Comparison of ENCODE assay signal across 8 cellular contexts in the genomic region with DNA sequence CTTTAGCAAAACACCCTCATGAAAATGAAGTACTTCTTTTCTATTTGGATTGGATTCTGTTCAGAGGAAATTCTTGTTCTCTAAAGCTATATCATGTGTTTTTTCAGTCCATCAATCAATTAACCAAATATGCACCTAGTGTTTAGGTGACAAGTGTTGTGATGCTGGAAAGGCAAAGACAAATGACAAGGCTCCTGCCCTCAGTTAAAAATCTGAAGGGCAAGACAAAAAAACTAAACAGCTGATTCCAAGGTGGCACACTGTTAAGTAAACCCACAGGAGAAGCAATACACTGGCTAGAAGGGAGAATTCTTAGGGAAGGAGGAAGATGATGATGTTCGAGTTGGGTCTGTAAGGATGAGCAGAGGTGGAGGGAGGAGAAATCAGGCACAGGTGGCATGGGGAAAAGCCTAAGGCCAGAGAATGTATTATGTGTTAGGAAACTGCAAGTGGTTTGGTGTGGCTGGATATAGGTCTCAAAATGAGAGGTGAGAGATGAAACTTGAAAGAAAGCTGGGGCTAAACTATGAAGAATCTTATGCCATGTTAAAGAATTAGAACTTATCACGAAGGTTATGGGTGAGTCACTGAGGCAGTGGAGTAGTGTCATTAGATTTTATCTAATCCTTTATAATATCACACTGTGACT. TPM values are rescaled to one million over a fixed set of nuclear protein-coding genes. Genes with fewer than 3 reads are reported as not detected.
DNase-seq lines count a peak whose midpoint lies in the region; ATAC-seq and TF ChIP-seq lines count a peak whose summit lies in the region.

No MANE protein-coding gene starts in this region.

- no peak for TF ChIP-seq POLR2A in stomach (IDR thresholded peaks at IDR 0.05)

- no peak for TF ChIP-seq EP300 in stomach (IDR thresholded peaks at IDR 0.05)

- H3K4me1 ChIP-seq in stomach: peaks cover 4 to 23% (median 4%) of the 10 kb centered on the region in 4 donors

- H3K4me3 ChIP-seq in stomach: no peak overlapping the region

- H3K27me3 ChIP-seq in stomach: no peaks in the 10 kb centered on the region

- intact Hi-C loops in stomach (cut with DNase I; ENCODE audit: low total_unique reads): no loop called here

- no peaks in the 10 kb centered on the region for H3K36me3 ChIP-seq in stomach

- peak; percentile 72 for DNase-seq in activated CD8-positive, alpha-beta memory T cell treated with anti-CD3 and anti-CD28 coated beads for 24 hours
- no peak for DNase-seq in activated CD8-positive, alpha-beta memory T cell treated with anti-CD3 and anti-CD28 coated beads, Interleukin-2, amount 50 U/mL, for 4 hours
- peak; percentile 44 for DNase-seq in activated CD4-positive, alpha-beta T cell treated with anti-CD3 and anti-CD28 coated beads for 48 hours
- peak in 2 of 3 experiments; percentile 12 to 16 for DNase-seq in stimulated activated CD4-positive, alpha-beta T cell treated with anti-CD3 and anti-CD28 coated beads, TNF-alpha, amount 100 ng/mL, for 24 hours (ENCODE audit: low read depth in 3 of 3)
- DNase-seq in stomach: no peak
- DNase-seq in NCI-H345 (lab: John Stamatoyannopoulos, UW): no peak
- DNase-seq in cerebellum (ENCODE audit: low spot score): no peak

- no peak for TF ChIP-seq CTCF in stomach (IDR thresholded peaks at IDR 0.05)

- WGBS in stomach, 5 donors: 77 to 86% (median 83%) methylated on average over 2 of the region's 2 CpGs

- H3K27ac ChIP-seq in stomach: no peak overlapping the region

- peak; percentile 61 for ATAC-seq in HG02938 (IDR thresholded peaks at IDR 0.05; ENCODE audit: unreplicated experiment)

- H3K9me3 ChIP-seq in stomach: no peaks in the 10 kb centered on the region

RNA-seq across cellular contexts. Expression of a gene that starts 51.8 kb away (rescaled TPM):
- 10 to 100 TPM in 2 of 5 donors, 1 to 10 TPM in 3; 1.2 to 34.4 (median 1.7) TPM for total RNA-seq in stomach
- polyA plus RNA-seq in stomach: under 1 TPM; 0.37 to 0.61 (median 0.38) TPM
- not detected for total RNA-seq in cerebellum

Comparison
In these comparisons a context has a peak if more than half of its experiments do, and no peak if none do; other contexts are left out.
1. DNase-seq: peak in activated CD8-positive, alpha-beta memory T cell treated with anti-CD3 and anti-CD28 coated beads for 24 hours (single experiment), activated CD4-positive, alpha-beta T cell treated with anti-CD3 and anti-CD28 coated beads for 48 hours (single experiment) and stimulated activated CD4-positive, alpha-beta T cell treated with anti-CD3 and anti-CD28 coated beads, TNF-alpha, amount 100 ng/mL, for 24 hours (2 of 3); none in activated CD8-positive, alpha-beta memory T cell treated with anti-CD3 and anti-CD28 coated beads, Interleukin-2, amount 50 U/mL, for 4 hours (single experiment), stomach (single experiment), NCI-H345 (single experiment) and cerebellum (single experiment).